6 cellular contexts compared by ENCODE assay signal in the genomic region with DNA sequence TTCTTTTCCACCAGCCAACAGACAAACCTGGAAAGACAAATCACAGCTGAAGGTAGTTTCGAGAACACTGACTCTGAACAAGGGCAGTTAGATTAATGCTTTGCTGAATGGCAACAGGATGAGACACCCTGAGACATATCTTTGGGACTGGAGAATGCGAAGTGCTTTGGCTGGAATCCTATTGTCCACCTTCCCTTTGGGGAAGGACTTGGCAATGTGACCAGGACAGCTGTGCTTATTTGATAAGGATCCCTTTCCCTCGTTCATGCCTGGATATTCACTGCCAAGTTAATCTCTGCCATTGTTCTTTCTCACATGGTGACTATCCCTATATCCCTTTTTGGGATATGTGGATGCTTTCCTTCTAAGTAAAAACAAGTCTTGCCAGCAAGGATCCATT.
"Had no signal": no experiment of that assay in that cellular context is flagged by ENCODE, and none has a peak within 500 bp of the region (broad histone marks: within the 10 kb centered on the region; RNA-seq: fewer than 3 reads in every experiment).

No MANE protein-coding gene starts in this region.

- H2AFZ ChIP-seq: GM23338 had no signal

- H3K27ac Mint-ChIP-seq: GM23338, HFFc6 had no signal

- H3K4me1 ChIP-seq: HAP-1 had no signal

- H3K27me3 Mint-ChIP-seq: IgD-negative memory B cell had no signal

- DNase-seq: H7, HFFc6 had no signal

- H3K4me3 ChIP-seq: GM23338, HAP-1 had no signal

- H3K4me3 Mint-ChIP-seq: GM23338, HFFc6, IgD-negative memory B cell had no signal

- H3K4me1 Mint-ChIP-seq: GM23338, IgD-negative memory B cell had no signal

- H3K36me3 ChIP-seq: HAP-1 had no signal

- H3K4me2 ChIP-seq: GM23338 had no signal

- H3K9me3 ChIP-seq: HAP-1 had no signal

- H3K27ac ChIP-seq: HL-60 had no signal
